In the genomic region with DNA sequence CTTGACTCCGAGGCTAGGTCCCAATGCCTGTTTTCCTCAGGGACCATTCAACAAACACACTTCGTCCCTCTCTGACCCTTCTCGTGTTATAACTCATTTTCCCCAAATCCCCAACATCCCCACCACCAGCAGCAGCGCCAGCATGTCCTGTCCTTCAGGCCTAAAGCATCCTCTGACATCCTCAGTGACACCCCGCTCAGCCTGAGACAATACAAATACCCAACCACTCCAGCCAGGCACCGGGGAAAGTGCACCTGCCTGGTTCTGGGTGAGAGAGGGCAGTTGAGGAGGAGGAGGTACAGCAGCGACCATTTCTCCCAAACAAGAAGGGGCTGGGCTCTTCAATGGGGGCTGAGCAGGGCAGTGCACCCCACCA, we compare ENCODE assay signal across 8 cellular contexts. TPM values are rescaled to one million over a fixed set of nuclear protein-coding genes. Genes with fewer than 3 reads are reported as not detected.
DNase-seq lines count a peak whose midpoint lies in the region; ATAC-seq and TF ChIP-seq lines count a peak whose summit lies in the region.

No MANE protein-coding gene starts in this region.

- H3K27me3 Mint-ChIP-seq in activated T-cell treated with anti-CD3 and anti-CD28 coated beads, Interleukin-2, amount 50 U/mL, for 24 hours, result no peaks in the 10 kb centered on the region
- no peaks in the 10 kb centered on the region for H3K27me3 Mint-ChIP-seq in activated naive CD8-positive, alpha-beta T cell treated with anti-CD3 and anti-CD28 coated beads, Interleukin-2, amount 50 U/mL, for 24 hours

- no peak for TF ChIP-seq CTCF in left lung (IDR thresholded peaks at IDR 0.05)

- H3K4me3 ChIP-seq in left lung (peak overlapping the region; percentile 21 to 44), thymus (ENCODE audit: low read length) (peak overlapping the region; percentile 6)

- 74% methylated on average over 7 of the region's 7 CpGs for WGBS in thymus

- no peaks in the 10 kb centered on the region for H3K9me3 Mint-ChIP-seq in activated T-cell treated with anti-CD3 and anti-CD28 coated beads, Interleukin-2, amount 50 U/mL, for 24 hours
- no peaks in the 10 kb centered on the region for H3K9me3 Mint-ChIP-seq in activated naive CD8-positive, alpha-beta T cell treated with anti-CD3 and anti-CD28 coated beads, Interleukin-2, amount 50 U/mL, for 24 hours

- intact Hi-C loops in left lung (cut with DNase I), result no loop called here

- ATAC-seq in activated naive CD8-positive, alpha-beta T cell treated with anti-CD3 and anti-CD28 coated beads, Interleukin-2, amount 50 U/mL, for 24 hours, result no peak
- no peak for ATAC-seq in left lung
- no peak for ATAC-seq in GM18873 (IDR thresholded peaks at IDR 0.05; ENCODE audit: low FRiP score, unreplicated experiment)

- H3K9me3 ChIP-seq in left lung (no peaks in the 10 kb centered on the region), thymus (ENCODE audit: control insufficient read depth) (peaks cover 2% of the 10 kb centered on the region)

- H3K27ac ChIP-seq in left lung, result peak overlapping the region; percentile 99 to 100
- peak overlapping the region; percentile 70 for H3K27ac ChIP-seq in thymus (ENCODE audit: low read depth)

- H3K27me3 ChIP-seq in left lung (no peaks in the 10 kb centered on the region), thymus (ENCODE audit: control insufficient read depth, insufficient read depth) (no peaks in the 10 kb centered on the region)

- peaks cover 60% of the 10 kb centered on the region for H3K4me1 Mint-ChIP-seq in activated T-cell treated with anti-CD3 and anti-CD28 coated beads, Interleukin-2, amount 50 U/mL, for 24 hours (ENCODE audit: low read depth)
- H3K4me1 Mint-ChIP-seq in activated naive CD8-positive, alpha-beta T cell treated with anti-CD3 and anti-CD28 coated beads, Interleukin-2, amount 50 U/mL, for 24 hours, result peaks cover 54% of the 10 kb centered on the region

- H3K27ac Mint-ChIP-seq in activated T-cell treated with anti-CD3 and anti-CD28 coated beads, Interleukin-2, amount 50 U/mL, for 24 hours, result peak overlapping the region; percentile 56
- peak overlapping the region; percentile 64 for H3K27ac Mint-ChIP-seq in activated naive CD8-positive, alpha-beta T cell treated with anti-CD3 and anti-CD28 coated beads, Interleukin-2, amount 50 U/mL, for 24 hours

- DNase-seq in activated T-cell treated with anti-CD3 and anti-CD28 coated beads, Interleukin-2, amount 50 U/mL, for 24 hours, result no peak
- DNase-seq in activated T-cell treated with anti-CD3 and anti-CD28 coated beads, Interleukin-2, amount 50 U/mL, for 48 hours, result no peak
- DNase-seq in activated naive CD8-positive, alpha-beta T cell treated with anti-CD3 and anti-CD28 coated beads, Interleukin-2, amount 50 U/mL, for 24 hours, result no peak
- DNase-seq in left lung, result no peak
- DNase-seq in OCI-M2 (lab: John Stamatoyannopoulos, UW; ENCODE audit: unreplicated experiment), result no peak
- no peak for DNase-seq in occipital lobe (lab: John Stamatoyannopoulos, UW)

- peak overlapping the region; percentile 95 for H3K4me3 Mint-ChIP-seq in activated T-cell treated with anti-CD3 and anti-CD28 coated beads, Interleukin-2, amount 50 U/mL, for 24 hours
- H3K4me3 Mint-ChIP-seq in activated naive CD8-positive, alpha-beta T cell treated with anti-CD3 and anti-CD28 coated beads, Interleukin-2, amount 50 U/mL, for 24 hours, result peak overlapping the region; percentile 55

- peaks cover 18% of the 10 kb centered on the region for H3K36me3 Mint-ChIP-seq in activated T-cell treated with anti-CD3 and anti-CD28 coated beads, Interleukin-2, amount 50 U/mL, for 24 hours (ENCODE audit: low read depth)
- H3K36me3 Mint-ChIP-seq in activated naive CD8-positive, alpha-beta T cell treated with anti-CD3 and anti-CD28 coated beads, Interleukin-2, amount 50 U/mL, for 24 hours (ENCODE audit: low read depth), result peaks cover 2% of the 10 kb centered on the region

- peaks cover 50 to 66% of the 10 kb centered on the region in 2 donors for H3K4me1 ChIP-seq in left lung
- H3K4me1 ChIP-seq in thymus (ENCODE audit: control insufficient read depth, insufficient read depth, low read length), result peaks cover 35% of the 10 kb centered on the region

- H3K36me3 ChIP-seq in left lung, result no peaks in the 10 kb centered on the region
- H3K36me3 ChIP-seq in thymus (ENCODE audit: control insufficient read depth, insufficient read depth), result no peaks in the 10 kb centered on the region

RNA-seq across cellular contexts. Expression of gene MNT, which starts 4.7 kb away (rescaled TPM):
- 10 to 100 TPM; 19.7 to 31.9 TPM for total RNA-seq in left lung
- polyA plus RNA-seq in thymus, result 9.8 TPM
- total RNA-seq in occipital lobe, result 7.6 TPM

RNA-seq across cellular contexts. Expression of gene SGSM2, which starts 58.9 kb away (rescaled TPM):
- total RNA-seq in left lung (10 to 100 TPM; 43.6 to 52.7 TPM), occipital lobe (63.5 TPM)
- polyA plus RNA-seq in thymus, result 100 TPM

RNA-seq across cellular contexts. Expression of gene TSR1, which starts 59.9 kb away (rescaled TPM):
- total RNA-seq in left lung (10 to 100 TPM; 16.2 to 27.2 TPM), occipital lobe (26.5 TPM)
- polyA plus RNA-seq in thymus, result 12.4 TPM
